In the genomic region with DNA sequence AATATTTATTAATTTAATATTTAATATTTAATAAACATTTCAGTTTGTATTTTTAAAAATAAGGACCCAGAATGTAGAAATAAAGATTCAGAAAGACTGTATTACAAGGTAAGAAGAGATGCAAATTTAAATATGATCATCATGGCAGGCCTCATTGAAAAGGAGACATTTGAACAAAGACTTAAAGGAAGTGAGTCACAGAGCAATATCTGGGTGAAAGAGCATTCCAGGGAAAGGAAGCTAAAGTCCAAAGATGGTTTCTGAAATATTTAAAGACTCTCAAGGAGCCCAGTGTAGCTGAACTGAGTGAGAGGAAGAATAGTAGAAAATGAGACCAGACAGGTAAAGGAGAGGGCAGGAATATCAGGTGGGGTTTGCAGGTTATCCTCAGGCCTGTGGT, we compare ENCODE assay signal across 17 cellular contexts. TPM values are rescaled to one million over a fixed set of nuclear protein-coding genes. Genes with fewer than 3 reads are reported as not detected.
DNase-seq lines count a peak whose midpoint lies in the region; ATAC-seq, FAIRE-seq and TF ChIP-seq lines count a peak whose summit lies in the region.
"Had no signal": no experiment of that assay in that cellular context is flagged by ENCODE, and none has a peak within 500 bp of the region (broad histone marks: within the 10 kb centered on the region; RNA-seq: fewer than 3 reads in every experiment).

No MANE protein-coding gene starts in this region.

- dilution Hi-C loops in IMR-90 (cut with HindIII; ENCODE audit: low sequenced_read_pairs, unreplicated experiment) = no loop called here
- dilution Hi-C loops in keratinocyte (cut with MboI; ENCODE audit: extremely low pct_ligation_motif_present, low sequenced_read_pairs) = no loop called here

- peak overlapping the region; percentile 95; the same call in 1 of the 2 replicates for H4K5ac ChIP-seq in IMR-90 (ENCODE audit: low read depth, low read length)

- H4K91ac ChIP-seq in IMR-90 (ENCODE audit: insufficient read depth, low read depth, low read length) = peak overlapping the region; percentile 50

- in situ Hi-C loops in IMR-90 (cut with MboI; ENCODE audit: low sequenced_read_pairs) = no loop called here

- peak; percentile 16 for DNase-seq in AG04450 (ENCODE audit: low read depth, low spot score)
- DNase-seq in IMR-90 = peak; percentile 75
- peak; percentile 68 for DNase-seq in bronchial epithelial cell (ENCODE audit: low read depth)
- DNase-seq in keratinocyte (ENCODE audit: low read depth, low spot score) = no peak
- no peak for DNase-seq in adrenal gland
- no peak for DNase-seq in H4 (ENCODE audit: low spot score)
- DNase-seq in NCI-H128 (lab: John Stamatoyannopoulos, UW; ENCODE audit: unreplicated experiment) = no peak
- DNase-seq in Karpas-422 = no peak
- DNase-seq: activated CD4-positive, alpha-beta T cell treated with anti-CD3 and anti-CD28 coated beads, Interleukin-2, amount 50 U/mL, for 48 hours; activated effector memory CD4-positive, alpha-beta T cell treated with anti-CD3 and anti-CD28 coated beads, Interleukin-2, amount 50 U/mL, for 16 hours; cerebellar nuclear complex; left ventricle myocardium superior; MG63; stimulated activated CD4-positive, alpha-beta T cell treated with anti-CD3 and anti-CD28 coated beads, Interleukin-15, amount 100 ng/mL, for 24 hours; T-helper 17 cell had no signal

- ATAC-seq in IMR-90 (ENCODE audit: low read depth) = peak; percentile 90
- ATAC-seq: left ventricle myocardium superior, T-helper 17 cell had no signal

- CTCF ChIA-PET in AG04450 (lab: Charles Lee) = interaction anchor here (1.2 to 1.7 kb wide), 2 partner anchors 35 to 143 kb away, joined by 5 to 9 read pairs; no protein-coding TSS in a partner anchor
- CTCF ChIA-PET in IMR-90 (lab: Yijun Ruan, JAX) = no interaction called here

- no peaks in the 10 kb centered on the region for H3K79me2 ChIP-seq in keratinocyte (ENCODE audit: control insufficient read depth, insufficient read depth, low read length)
- H3K79me2 ChIP-seq in Karpas-422 (ENCODE audit: low read length) = no peaks in the 10 kb centered on the region

- H3K36me3 ChIP-seq in IMR-90 (ENCODE audit: control insufficient read depth, insufficient read depth, low read length) = no peaks in the 10 kb centered on the region
- H3K36me3 ChIP-seq in bronchial epithelial cell (ENCODE audit: control insufficient read depth, insufficient read depth, low read length) = no peaks in the 10 kb centered on the region
- no peaks in the 10 kb centered on the region for H3K36me3 ChIP-seq in keratinocyte (ENCODE audit: control insufficient read depth in 2 of 2, extremely low read depth in 1 of 2, insufficient read depth in 2 of 2, low read length in 2 of 2)
- H3K36me3 ChIP-seq in adrenal gland (replicated peaks in 1 of 2) = no peaks in the 10 kb centered on the region
- H3K36me3 ChIP-seq in Karpas-422 (ENCODE audit: insufficient read depth, low read length) = no peaks in the 10 kb centered on the region
- H3K36me3 ChIP-seq: BLaER1 treated with 17β-estradiol and CSF1 and Interleukin-3, amounts not matched to agents 10 nM and 100 nM; MG63 had no signal

- peak overlapping the region; percentile 94; the same call in 1 of the 3 replicates for H2BK15ac ChIP-seq in IMR-90 (ENCODE audit: low read depth, low read length)

- no peak for TF ChIP-seq CTCF in AG04450 (IDR thresholded peaks at IDR 0.05; ENCODE audit: low read depth, low read length)
- TF ChIP-seq CTCF in IMR-90 (conservative IDR thresholded peaks at IDR 0.05; ENCODE audit: low read depth, low read length) = no peak
- TF ChIP-seq CTCF in bronchial epithelial cell (IDR thresholded peaks at IDR 0.05; ENCODE audit: insufficient read depth, low read length, severe bottlenecking) = no peak
- TF ChIP-seq CTCF in keratinocyte (optimal IDR thresholded peaks at IDR 0.05 in 1 of 3, IDR thresholded peaks at IDR 0.05 in 1 of 3, conservative IDR thresholded peaks at IDR 0.05 in 1 of 3; ENCODE audit: extremely low read depth in 1 of 3, insufficient read depth in 2 of 3, low read length in 3 of 3) = no peak
- TF ChIP-seq CTCF in adrenal gland (IDR thresholded peaks at IDR 0.05) = no peak

- no TSS peak for BruUV-seq in IMR-90 (replicated peaks; lab: Mats Ljungman, UMichigan)

- no peaks in the 10 kb centered on the region for H3K27me3 ChIP-seq in AG04450 (ENCODE audit: control insufficient read depth, insufficient read depth, low read length)
- no peaks in the 10 kb centered on the region for H3K27me3 ChIP-seq in IMR-90 (ENCODE audit: control insufficient read depth, insufficient read depth, low read length)
- H3K27me3 ChIP-seq in bronchial epithelial cell (ENCODE audit: control insufficient read depth, insufficient read depth, low read length) = no peaks in the 10 kb centered on the region
- H3K27me3 ChIP-seq in keratinocyte (ENCODE audit: control insufficient read depth, extremely low read depth, insufficient read depth, low read length) = no peaks in the 10 kb centered on the region
- no peaks in the 10 kb centered on the region for H3K27me3 ChIP-seq in adrenal gland
- no peaks in the 10 kb centered on the region for H3K27me3 ChIP-seq in Karpas-422 (ENCODE audit: low read length)
- H3K27me3 ChIP-seq: BLaER1 treated with 17β-estradiol and CSF1 and Interleukin-3, amounts not matched to agents 10 nM and 100 nM; MG63 had no signal

- H3K9ac ChIP-seq in IMR-90 (ENCODE audit: low read depth, low read length) (no peak overlapping the region), keratinocyte (ENCODE audit: control insufficient read depth, extremely low read depth, insufficient read depth, low read length) (no peak overlapping the region), Karpas-422 (ENCODE audit: low read length) (no peak overlapping the region)
- H3K9ac ChIP-seq: BLaER1 treated with 17β-estradiol and CSF1 and Interleukin-3, amounts not matched to agents 10 nM and 100 nM had no signal

- POLR2A ChIA-PET in AG04450 (lab: Yijun Ruan, JAX) = no interaction called here
- POLR2A ChIA-PET in IMR-90 (lab: Charles Lee; ENCODE audit: unreplicated experiment) = no interaction called here

- no peak for TF ChIP-seq RAD21 in IMR-90 (IDR thresholded peaks at IDR 0.05; ENCODE audit: low read length)

- H3K18ac ChIP-seq in IMR-90 (ENCODE audit: low read depth, low read length) = peak overlapping the region; percentile 90; the same call in 1 of the 2 replicates

- H3K27ac ChIP-seq in AG04450 (ENCODE audit: low read depth, low read length) = no peak overlapping the region
- H3K27ac ChIP-seq in IMR-90 (ENCODE audit: insufficient read depth, low read length) = peak overlapping the region; percentile 61; the same call in 1 of the 2 replicates
- no peak overlapping the region for H3K27ac ChIP-seq in keratinocyte (ENCODE audit: control insufficient read depth, insufficient read depth, low read length)
- no peak overlapping the region for H3K27ac ChIP-seq in adrenal gland
- no peak overlapping the region for H3K27ac ChIP-seq in Karpas-422 (ENCODE audit: low read length)
- H3K27ac ChIP-seq: BLaER1 treated with 17β-estradiol and CSF1 and Interleukin-3, amounts not matched to agents 10 nM and 100 nM had no signal

- peak overlapping the region; percentile 95 for H2BK5ac ChIP-seq in IMR-90 (ENCODE audit: low read depth, low read length, poor library complexity, severe bottlenecking)

- H2AFZ ChIP-seq in IMR-90 (replicated peaks; ENCODE audit: low read length, poor library complexity) = peak overlapping the region; percentile 79
- peak overlapping the region; percentile 85 for H2AFZ ChIP-seq in keratinocyte (ENCODE audit: control insufficient read depth, low read length)
- no peak overlapping the region for H2AFZ ChIP-seq in Karpas-422 (ENCODE audit: low read length)

- intact Hi-C loops in IMR-90 (cut with micrococcal nuclease) = no loop called here
- intact Hi-C loops in adrenal gland (cut with DNase I) = no loop called here

- no peaks in the 10 kb centered on the region for H3K9me1 ChIP-seq in IMR-90 (ENCODE audit: insufficient read depth, low read length)
- no peaks in the 10 kb centered on the region for H3K9me1 ChIP-seq in keratinocyte (ENCODE audit: control insufficient read depth, extremely low read depth, insufficient read depth, low read length)

- H3K23ac ChIP-seq in IMR-90 (ENCODE audit: low read depth, low read length) = peak overlapping the region; percentile 68; the same call in 1 of the 2 replicates

- no peak overlapping the region for H2AK9ac ChIP-seq in IMR-90 (replicated peaks; ENCODE audit: low read depth, low read length, poor library complexity)

- H3K4me3 ChIP-seq in AG04450 (ENCODE audit: low read depth, low read length) = no peak overlapping the region
- no peak overlapping the region for H3K4me3 ChIP-seq in IMR-90 (ENCODE audit: insufficient read depth, low read depth, low read length)
- H3K4me3 ChIP-seq in bronchial epithelial cell (ENCODE audit: low read depth, low read length) = no peak overlapping the region
- H3K4me3 ChIP-seq in keratinocyte (ENCODE audit: control insufficient read depth in 2 of 3, extremely low read depth in 1 of 3, insufficient read depth in 2 of 3, low read depth in 1 of 3, low read length in 3 of 3) = no peak overlapping the region
- H3K4me3 ChIP-seq in adrenal gland = no peak overlapping the region
- H3K4me3 ChIP-seq in Karpas-422 (ENCODE audit: low read length) = no peak overlapping the region
- H3K4me3 ChIP-seq: BLaER1 treated with 17β-estradiol and CSF1 and Interleukin-3, amounts not matched to agents 10 nM and 100 nM; MG63 had no signal

- H3K4me2 ChIP-seq in IMR-90 (ENCODE audit: low read depth, low read length) = peak overlapping the region; percentile 81; the same call in 1 of the 2 replicates
- H3K4me2 ChIP-seq in keratinocyte (ENCODE audit: control insufficient read depth, extremely low read depth, insufficient read depth, low read depth, low read length) = peak overlapping the region; percentile 54
- no peak overlapping the region for H3K4me2 ChIP-seq in Karpas-422 (ENCODE audit: low read depth, low read length, poor library complexity, severe bottlenecking)

- peak overlapping the region; percentile 95 for H2BK20ac ChIP-seq in IMR-90 (ENCODE audit: low read depth, low read length)

- no peaks in the 10 kb centered on the region for H3K79me1 ChIP-seq in IMR-90 (ENCODE audit: low read depth in 1 of 2, low read length in 2 of 2)

- TF ChIP-seq POLR2A in IMR-90 (IDR thresholded peaks at IDR 0.05; ENCODE audit: low read depth, low read length) (no peak), adrenal gland (IDR thresholded peaks at IDR 0.05) (no peak)

- H3K14ac ChIP-seq in IMR-90 (replicated peaks; ENCODE audit: low read depth, low read length) = peak overlapping the region; percentile 67; the same call in 1 of the 2 replicates

- no peak for FAIRE-seq in bronchial epithelial cell (lab: Jason Lieb, UNC)
- no peak for FAIRE-seq in keratinocyte (lab: Jason Lieb, UNC)
- FAIRE-seq: frontal cortex had no signal

- H3K56ac ChIP-seq in IMR-90 (ENCODE audit: extremely low read depth, insufficient read depth, low read length) = no peak overlapping the region; the same call in 1 of the 2 replicates

- peaks cover 2% of the 10 kb centered on the region; the same call in 1 of the 2 replicates for H3K9me3 ChIP-seq in AG04450 (ENCODE audit: control insufficient read depth, insufficient read depth, low read length)
- no peaks in the 10 kb centered on the region for H3K9me3 ChIP-seq in IMR-90 (ENCODE audit: control insufficient read depth, insufficient read depth, low read length)
- H3K9me3 ChIP-seq in keratinocyte (ENCODE audit: control insufficient read depth, low read depth, low read length) = peaks cover 2% of the 10 kb centered on the region
- no peaks in the 10 kb centered on the region for H3K9me3 ChIP-seq in adrenal gland (replicated peaks in 1 of 3)
- no peaks in the 10 kb centered on the region for H3K9me3 ChIP-seq in Karpas-422 (ENCODE audit: low read length)

- H4K20me1 ChIP-seq in IMR-90 (ENCODE audit: insufficient read depth, low read length) = no peaks in the 10 kb centered on the region
- no peaks in the 10 kb centered on the region for H4K20me1 ChIP-seq in keratinocyte (ENCODE audit: control insufficient read depth, extremely low read depth, insufficient read depth, low read length)
- H4K20me1 ChIP-seq in Karpas-422 (ENCODE audit: insufficient read depth, low read depth, low read length) = no peaks in the 10 kb centered on the region
- H4K20me1 ChIP-seq: BLaER1 treated with 17β-estradiol and CSF1 and Interleukin-3, amounts not matched to agents 10 nM and 100 nM had no signal

- H2AK5ac ChIP-seq in IMR-90 (ENCODE audit: low read depth, low read length) = no peak overlapping the region

- H3K9me2 ChIP-seq in Karpas-422 (replicated peaks; ENCODE audit: insufficient read depth, low read length) = no peaks in the 10 kb centered on the region

- peaks cover 1% of the 10 kb centered on the region; the same call in 1 of the 2 replicates for H3K4me1 ChIP-seq in IMR-90 (ENCODE audit: control insufficient read depth, insufficient read depth, low read length)
- peaks cover 7% of the 10 kb centered on the region for H3K4me1 ChIP-seq in keratinocyte (ENCODE audit: control insufficient read depth, extremely low read depth, insufficient read depth, low read length)
- no peaks in the 10 kb centered on the region for H3K4me1 ChIP-seq in adrenal gland (replicated peaks in 1 of 2)
- no peaks in the 10 kb centered on the region for H3K4me1 ChIP-seq in Karpas-422 (ENCODE audit: low read length)

- peak overlapping the region; percentile 89; the same call in 1 of the 2 replicates for H2BK120ac ChIP-seq in IMR-90 (ENCODE audit: low read depth, low read length)

- H3K4ac ChIP-seq in IMR-90 (ENCODE audit: low read depth, low read length) = peak overlapping the region; percentile 74

- peak overlapping the region; percentile 69 to 80; a peak in 3 of 4 replicates for H4K8ac ChIP-seq in IMR-90 (ENCODE audit: low read depth in 2 of 2, low read length in 2 of 2)

RNA-seq across cellular contexts. Expression of a gene that starts 5.9 kb away (rescaled TPM):
- polyA plus RNA-seq in AG04450 (2011; rRNA removed) = not detected in 2 replicates
- not detected in 2 replicates for polyA minus RNA-seq in AG04450 (2011; rRNA and poly(A)+ RNA removed)
- total RNA-seq in IMR-90 (2012; rRNA removed) = not detected in 2 replicates
- not detected in 2 replicates for polyA plus RNA-seq in IMR-90 (2012; rRNA removed)
- not detected in 2 replicates for polyA plus RNA-seq in IMR-90 (2012; cell fraction: cytosol; rRNA removed)
- polyA plus RNA-seq in IMR-90 (2012; cell fraction: nucleus; rRNA removed; ENCODE audit: low replicate concordance) = not detected in 2 replicates
- total RNA-seq in bronchial epithelial cell = not detected in 2 replicates
- polyA plus RNA-seq in keratinocyte = not detected in 3 replicates
- not detected for polyA plus RNA-seq in keratinocyte (2011; ENCODE audit: low read depth)
- not detected in 2 replicates for polyA plus RNA-seq in keratinocyte (2011; cell fraction: cytosol; rRNA removed)
- polyA plus RNA-seq in keratinocyte (2011; cell fraction: nucleus; rRNA removed) = 0.17 and 0.19 TPM in 2 replicates
- polyA plus RNA-seq in keratinocyte (2012; ENCODE audit: low replicate concordance) = not detected in 2 replicates
- 0.16 TPM in 1 of 3 replicates, not detected in the others for polyA minus RNA-seq in keratinocyte
- polyA minus RNA-seq in keratinocyte (2011; cell fraction: cytosol; rRNA and poly(A)+ RNA removed) = not detected
- polyA minus RNA-seq in keratinocyte (2011; cell fraction: nucleus; rRNA and poly(A)+ RNA removed) = 0.93 TPM in 1 of 2 replicates, not detected in the other
- total RNA-seq in adrenal gland = not detected
- not detected for polyA plus RNA-seq in adrenal gland
- total RNA-seq in H4 (2014; rRNA removed; shearing (Covaris generic)) = not detected in 2 replicates
- total RNA-seq in Karpas-422 (2014; rRNA removed; shearing (Covaris generic); ENCODE audit: low replicate concordance) = not detected in 2 replicates
- total RNA-seq: frontal cortex, left ventricle myocardium superior had no signal

RNA-seq across cellular contexts. Expression of a gene that starts 8.6 kb away (rescaled TPM):
- polyA plus RNA-seq in AG04450 (2011; rRNA removed) (not detected in 2 replicates), IMR-90 (2012; rRNA removed) (not detected in 2 replicates), keratinocyte (not detected in 3 replicates), adrenal gland (not detected)
- not detected in 2 replicates for polyA minus RNA-seq in AG04450 (2011; rRNA and poly(A)+ RNA removed)
- total RNA-seq in IMR-90 (2012; rRNA removed) (not detected in 2 replicates), bronchial epithelial cell (not detected in 2 replicates), adrenal gland (not detected)
- not detected in 2 replicates for polyA plus RNA-seq in IMR-90 (2012; cell fraction: cytosol; rRNA removed)
- polyA plus RNA-seq in IMR-90 (2012; cell fraction: nucleus; rRNA removed; ENCODE audit: low replicate concordance) = not detected in 2 replicates
- polyA plus RNA-seq in keratinocyte (2011; ENCODE audit: low read depth) = not detected
- polyA plus RNA-seq in keratinocyte (2011; cell fraction: cytosol; rRNA removed) = not detected in 2 replicates
- polyA plus RNA-seq in keratinocyte (2011; cell fraction: nucleus; rRNA removed) = not detected in 2 replicates
- polyA plus RNA-seq in keratinocyte (2012; ENCODE audit: low replicate concordance) = not detected in 2 replicates
- not detected in 3 replicates for polyA minus RNA-seq in keratinocyte
- polyA minus RNA-seq in keratinocyte (2011; cell fraction: cytosol; rRNA and poly(A)+ RNA removed) = not detected
- polyA minus RNA-seq in keratinocyte (2011; cell fraction: nucleus; rRNA and poly(A)+ RNA removed) = not detected in 2 replicates
- not detected in 2 replicates for total RNA-seq in H4 (2014; rRNA removed; shearing (Covaris generic))
- total RNA-seq in Karpas-422 (2014; rRNA removed; shearing (Covaris generic); ENCODE audit: low replicate concordance) = not detected in 2 replicates
- total RNA-seq: frontal cortex, left ventricle myocardium superior, T-helper 17 cell had no signal

RNA-seq across cellular contexts. Expression of a gene that starts 24.5 kb away (rescaled TPM):
- polyA plus RNA-seq in AG04450 (2011; rRNA removed) (not detected in 2 replicates), IMR-90 (2012; rRNA removed) (not detected in 2 replicates), keratinocyte (not detected in 3 replicates), adrenal gland (not detected)
- not detected in 2 replicates for polyA minus RNA-seq in AG04450 (2011; rRNA and poly(A)+ RNA removed)
- total RNA-seq in IMR-90 (2012; rRNA removed) (not detected in 2 replicates), bronchial epithelial cell (not detected in 2 replicates), adrenal gland (not detected)
- polyA plus RNA-seq in IMR-90 (2012; cell fraction: cytosol; rRNA removed) = not detected in 2 replicates
- not detected in 2 replicates for polyA plus RNA-seq in IMR-90 (2012; cell fraction: nucleus; rRNA removed; ENCODE audit: low replicate concordance)
- not detected for polyA plus RNA-seq in keratinocyte (2011; ENCODE audit: low read depth)
- not detected in 2 replicates for polyA plus RNA-seq in keratinocyte (2011; cell fraction: cytosol; rRNA removed)
- not detected in 2 replicates for polyA plus RNA-seq in keratinocyte (2011; cell fraction: nucleus; rRNA removed)
- not detected in 2 replicates for polyA plus RNA-seq in keratinocyte (2012; ENCODE audit: low replicate concordance)
- polyA minus RNA-seq in keratinocyte = not detected in 3 replicates
- polyA minus RNA-seq in keratinocyte (2011; cell fraction: cytosol; rRNA and poly(A)+ RNA removed) = not detected
- polyA minus RNA-seq in keratinocyte (2011; cell fraction: nucleus; rRNA and poly(A)+ RNA removed) = not detected in 2 replicates
- not detected in 2 replicates for total RNA-seq in H4 (2014; rRNA removed; shearing (Covaris generic))
- not detected in 2 replicates for total RNA-seq in Karpas-422 (2014; rRNA removed; shearing (Covaris generic); ENCODE audit: low replicate concordance)
- total RNA-seq: frontal cortex, left ventricle myocardium superior, T-helper 17 cell had no signal

RNA-seq across cellular contexts. Expression of a gene that starts 43.4 kb away (rescaled TPM):
- not detected in 2 replicates for polyA plus RNA-seq in AG04450 (2011; rRNA removed)
- not detected in 2 replicates for polyA minus RNA-seq in AG04450 (2011; rRNA and poly(A)+ RNA removed)
- total RNA-seq in IMR-90 (2012; rRNA removed) = not detected in 2 replicates
- not detected in 2 replicates for polyA plus RNA-seq in IMR-90 (2012; rRNA removed)
- not detected in 2 replicates for polyA plus RNA-seq in IMR-90 (2012; cell fraction: cytosol; rRNA removed)
- not detected in 2 replicates for polyA plus RNA-seq in IMR-90 (2012; cell fraction: nucleus; rRNA removed; ENCODE audit: low replicate concordance)
- total RNA-seq in bronchial epithelial cell = not detected in 2 replicates
- not detected in 3 replicates for polyA plus RNA-seq in keratinocyte
- not detected for polyA plus RNA-seq in keratinocyte (2011; ENCODE audit: low read depth)
- not detected in 2 replicates for polyA plus RNA-seq in keratinocyte (2011; cell fraction: cytosol; rRNA removed)
- not detected in 2 replicates for polyA plus RNA-seq in keratinocyte (2011; cell fraction: nucleus; rRNA removed)
- not detected in 2 replicates for polyA plus RNA-seq in keratinocyte (2012; ENCODE audit: low replicate concordance)
- not detected in 3 replicates for polyA minus RNA-seq in keratinocyte
- polyA minus RNA-seq in keratinocyte (2011; cell fraction: cytosol; rRNA and poly(A)+ RNA removed) = not detected
- polyA minus RNA-seq in keratinocyte (2011; cell fraction: nucleus; rRNA and poly(A)+ RNA removed) = not detected in 2 replicates
- total RNA-seq in adrenal gland = not detected
- polyA plus RNA-seq in adrenal gland = not detected
- total RNA-seq in H4 (2014; rRNA removed; shearing (Covaris generic)) = not detected in 2 replicates
- not detected in 2 replicates for total RNA-seq in Karpas-422 (2014; rRNA removed; shearing (Covaris generic); ENCODE audit: low replicate concordance)
- total RNA-seq: frontal cortex, left ventricle myocardium superior, T-helper 17 cell had no signal

Comparison
In these comparisons a context has a peak if more than half of its experiments do, and no peak if none do; other contexts are left out.
1. DNase-seq: peak in AG04450 (single experiment), IMR-90 (single experiment) and bronchial epithelial cell (single experiment); none in keratinocyte (single experiment), adrenal gland (0 of 7), H4 (single experiment), NCI-H128 (single experiment) and Karpas-422 (single experiment).